ENCODE assay signal across 8 cellular contexts in the genomic region with DNA sequence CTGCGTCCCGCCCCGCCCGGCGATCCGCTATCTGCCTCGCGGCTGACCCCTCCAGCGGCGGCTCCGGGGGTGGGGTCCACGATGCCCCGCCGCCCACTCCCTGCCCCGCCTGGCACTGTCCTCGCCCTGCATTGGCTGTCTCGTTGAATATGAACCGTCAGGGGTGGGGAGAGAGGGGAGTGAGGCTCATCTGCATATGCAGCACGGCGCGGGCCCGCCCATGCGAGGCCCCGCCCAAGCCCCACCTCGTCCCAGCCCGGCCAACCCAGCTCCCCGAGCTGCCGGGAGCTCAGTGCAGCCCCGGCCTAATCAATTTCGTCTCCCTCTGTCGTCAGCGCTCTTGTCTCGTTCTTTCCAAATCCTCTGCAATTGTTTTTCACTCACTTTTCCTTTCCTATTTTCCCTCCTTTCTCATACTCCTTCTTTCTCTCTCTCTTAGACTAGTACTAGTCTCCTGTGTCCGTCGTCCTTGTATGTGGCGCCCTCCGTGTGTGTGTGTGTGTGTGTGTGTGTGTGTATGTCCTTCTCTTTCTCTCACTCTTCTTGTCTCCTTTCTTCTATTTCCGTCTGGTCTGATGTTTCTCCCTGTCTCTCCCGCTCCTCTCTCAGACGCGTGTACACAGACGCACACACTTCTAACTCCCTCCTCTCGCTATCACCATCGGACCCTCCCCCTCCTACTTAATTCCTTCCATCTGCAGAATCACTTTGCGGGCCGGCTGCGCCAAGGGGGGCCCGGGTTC. TPM values are rescaled to one million over a fixed set of nuclear protein-coding genes. Genes with fewer than 3 reads are reported as not detected.
A peak's percentile ranks its signal among the peaks of the same experiment; 100 is the strongest.
DNase-seq lines count a peak whose midpoint lies in the region; ATAC-seq and TF ChIP-seq lines count a peak whose summit lies in the region.

No MANE protein-coding gene starts in this region.

- H3K4me2 ChIP-seq in DND-41 (ENCODE audit: insufficient read depth, low read length): peak overlapping the region; percentile 99

- peak overlapping the region; percentile 52; the same call in 1 of the 2 replicates for H3K9ac ChIP-seq in DND-41 (ENCODE audit: low read depth, low read length)

- TF ChIP-seq CTCF in DND-41 (IDR thresholded peaks at IDR 0.05; ENCODE audit: borderline replicate concordance, extremely low read depth, low read length, poor library complexity, severe bottlenecking): no peak
- TF ChIP-seq CTCF in LNCaP clone FGC (IDR thresholded peaks at IDR 0.05; ENCODE audit: control insufficient read depth, extremely low read depth, insufficient read depth): no peak
- no peak for TF ChIP-seq CTCF in RWPE1 (conservative IDR thresholded peaks at IDR 0.05; ENCODE audit: low read depth)
- TF ChIP-seq CTCF in fibroblast of pulmonary artery (IDR thresholded peaks at IDR 0.05; ENCODE audit: low read length, missing control alignments): no peak
- no peak for TF ChIP-seq CTCF in natural killer cell (IDR thresholded peaks at IDR 0.05)

- H3K27ac ChIP-seq in DND-41 (ENCODE audit: low read length) (no peak overlapping the region), RWPE1 (peak overlapping the region; percentile 76)

- H3K9me3 ChIP-seq in DND-41 (ENCODE audit: insufficient read depth, low read length, severe bottlenecking): no peaks in the 10 kb centered on the region

- peaks cover 65% of the 10 kb centered on the region for H3K27me3 ChIP-seq in DND-41 (ENCODE audit: insufficient read depth, low read length, poor library complexity)

- POLR2A ChIA-PET in RWPE1 (lab: Yijun Ruan, JAX; ENCODE audit: low non-redundant PET): no interaction called here

- H3K4me1 ChIP-seq in DND-41 (ENCODE audit: insufficient read depth, low read length): peaks cover 38% of the 10 kb centered on the region

- peaks cover 28 to 33% of the 10 kb centered on the region in 2 donors for H3K4me1 Mint-ChIP-seq in natural killer cell
- H3K4me1 Mint-ChIP-seq in stimulated activated naive B cell treated with anti-CD40 and anti-IgM and Interleukin-4, amounts not matched to agents 10 μg/mL and 1 μg/mL and 100 μg/mL, for 72 hours: peaks cover 21 to 27% of the 10 kb centered on the region in 2 donors

- H3K36me3 ChIP-seq in DND-41 (ENCODE audit: insufficient read depth, low read length): no peaks in the 10 kb centered on the region

- H3K36me3 Mint-ChIP-seq in natural killer cell: no peaks in the 10 kb centered on the region
- no peaks in the 10 kb centered on the region for H3K36me3 Mint-ChIP-seq in stimulated activated naive B cell treated with anti-CD40 and anti-IgM and Interleukin-4, amounts not matched to agents 10 μg/mL and 1 μg/mL and 100 μg/mL, for 72 hours

- CTCF ChIA-PET in RWPE1 (lab: Yijun Ruan, JAX): no interaction called here

- H3K79me2 ChIP-seq in DND-41 (ENCODE audit: insufficient read depth, low read length): no peaks in the 10 kb centered on the region

- peak; percentile 97 for DNase-seq in DND-41
- DNase-seq in H4 (ENCODE audit: low spot score): peak; percentile 97
- peak; percentile 95 for DNase-seq in LNCaP clone FGC (ENCODE audit: low read depth)
- peak; percentile 97 for DNase-seq in RWPE1 (ENCODE audit: low spot score)
- DNase-seq in activated effector memory CD4-positive, alpha-beta T cell treated with Interleukin-2 at 50 U/mL for 16 hours: peak; percentile 96
- peak; percentile 99 for DNase-seq in fibroblast of pulmonary artery (ENCODE audit: low read depth)
- peak; percentile 90 for DNase-seq in natural killer cell
- peak; percentile 94 for DNase-seq in stimulated activated naive B cell treated with anti-CD40 and anti-IgM and Interleukin-4, amounts not matched to agents 10 μg/mL and 1 μg/mL and 100 μg/mL, for 72 hours

- H4K20me1 ChIP-seq in DND-41 (ENCODE audit: insufficient read depth, low read length): peaks cover 41% of the 10 kb centered on the region

- peaks cover 0 to 3% of the 10 kb centered on the region in 2 donors for H3K27me3 Mint-ChIP-seq in natural killer cell (ENCODE audit: low read depth in 2 of 2)
- H3K27me3 Mint-ChIP-seq in stimulated activated naive B cell treated with anti-CD40 and anti-IgM and Interleukin-4, amounts not matched to agents 10 μg/mL and 1 μg/mL and 100 μg/mL, for 72 hours: peaks cover 0 to 16% of the 10 kb centered on the region in 2 donors

- intact Hi-C loops in natural killer cell (cut with micrococcal nuclease): loop anchor here (2.0 to 5.0 kb wide), 2 partner anchors 97 to 1144 kb away; no protein-coding TSS in a partner anchor

- peak overlapping the region; percentile 7 to 63 for H3K27ac Mint-ChIP-seq in natural killer cell
- H3K27ac Mint-ChIP-seq in stimulated activated naive B cell treated with anti-CD40 and anti-IgM and Interleukin-4, amounts not matched to agents 10 μg/mL and 1 μg/mL and 100 μg/mL, for 72 hours: peak overlapping the region; percentile 7

- H3K9me3 Mint-ChIP-seq in natural killer cell: no peaks in the 10 kb centered on the region
- H3K9me3 Mint-ChIP-seq in stimulated activated naive B cell treated with anti-CD40 and anti-IgM and Interleukin-4, amounts not matched to agents 10 μg/mL and 1 μg/mL and 100 μg/mL, for 72 hours: no peaks in the 10 kb centered on the region

- H3K4me3 ChIP-seq in DND-41 (ENCODE audit: low read depth in 1 of 2, low read length in 2 of 2) (peak overlapping the region in 1 of 2 experiments; percentile 66; a peak in 3 of 4 replicates), LNCaP clone FGC (ENCODE audit: low read depth, low read length) (peak overlapping the region; percentile 25), fibroblast of pulmonary artery (replicated peaks; ENCODE audit: low read depth, low read length) (peak overlapping the region; percentile 55)

- H3K4me3 Mint-ChIP-seq in natural killer cell: peak overlapping the region; percentile 77
- peak overlapping the region; percentile 79 to 86 for H3K4me3 Mint-ChIP-seq in stimulated activated naive B cell treated with anti-CD40 and anti-IgM and Interleukin-4, amounts not matched to agents 10 μg/mL and 1 μg/mL and 100 μg/mL, for 72 hours

- ATAC-seq in DND-41 (ENCODE audit: insufficient read depth, low read depth) (peak; percentile 96), natural killer cell (peak; percentile 89 to 96 (median 90))
- ATAC-seq in stimulated activated naive B cell treated with anti-CD40 and anti-IgM and Interleukin-4, amounts not matched to agents 10 μg/mL and 1 μg/mL and 100 μg/mL, for 72 hours (replicated peaks): peak; percentile 96 to 97

- H2AFZ ChIP-seq in DND-41 (ENCODE audit: low read depth, low read length): peak overlapping the region; percentile 28; the same call in 1 of the 2 replicates

RNA-seq across cellular contexts. Expression of a gene that starts 0.5 kb away (rescaled TPM):
- 8.7 and 8.8 TPM in 2 replicates for total RNA-seq in H4 (2014; rRNA removed; shearing (Covaris generic))
- 1 to 10 TPM; 2.8 to 4.0 (median 3.6) TPM for total RNA-seq in natural killer cell
